Comparison of ENCODE assay signal across 1 cellular context in genomic region chr16:50120732-50121131, GRCh38.
A peak's percentile ranks its signal among the peaks of the same experiment; 100 is the strongest.
TF ChIP-seq lines count a peak whose summit lies in the region.

No MANE protein-coding gene starts in this region.

TF ChIP-seq in GM12878, 131 proteins besides CTCF, POLR2A, EP300 and RAD21:
- TF ChIP-seq MTA2 (IDR thresholded peaks at IDR 0.05; ENCODE audit: low read depth), result peak; percentile 57; the same call in 1 of the 2 replicates
- TF ChIP-seq MEF2A (IDR thresholded peaks at IDR 0.05; ENCODE audit: insufficient read depth, low read depth, low read length), result no peak
